Comparison of ENCODE assay signal across 8 cellular contexts in the genomic region with DNA sequence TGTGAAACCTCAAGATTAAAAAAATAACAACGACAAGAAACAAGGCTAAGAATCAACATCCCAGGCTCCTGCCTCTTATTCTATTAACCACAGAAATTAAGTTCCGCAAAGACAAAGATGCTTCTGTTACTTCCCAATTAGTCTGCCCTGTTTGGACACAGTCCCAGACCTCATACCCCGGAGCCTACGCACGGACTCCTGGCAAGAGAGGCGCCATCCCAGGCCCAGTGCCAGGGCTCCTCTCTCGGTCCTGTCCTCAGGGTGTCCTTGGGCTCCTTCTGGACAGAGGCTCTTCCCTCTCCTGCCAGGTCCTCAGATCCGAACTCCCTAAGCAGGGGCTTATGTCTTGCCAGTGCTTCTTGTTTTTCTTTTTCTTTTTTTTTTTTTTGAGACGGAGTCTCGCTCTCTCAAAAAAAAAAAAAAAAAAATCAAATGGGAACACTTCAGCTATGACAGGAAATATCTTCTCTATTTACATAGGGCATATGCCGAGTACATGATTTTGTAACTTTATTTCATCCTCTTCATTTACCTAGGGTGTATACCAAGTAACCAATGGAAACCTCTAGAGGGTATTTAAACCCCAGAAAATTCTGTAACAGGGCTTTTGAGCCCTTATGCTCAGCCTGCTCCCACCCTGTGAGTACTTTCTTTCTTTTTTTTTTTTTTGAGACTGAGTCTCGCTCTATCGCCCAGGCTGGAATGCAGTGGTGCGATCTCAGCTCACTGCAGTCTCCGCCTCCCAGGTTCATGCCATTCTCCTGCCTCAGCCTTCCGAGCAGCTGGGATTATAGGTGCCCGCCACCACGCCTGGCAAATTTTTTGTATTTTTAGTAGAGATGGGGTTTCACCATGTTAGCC. TPM values are rescaled to one million over a fixed set of nuclear protein-coding genes. Genes with fewer than 3 reads are reported as not detected.
DNase-seq lines count a peak whose midpoint lies in the region; ATAC-seq and TF ChIP-seq lines count a peak whose summit lies in the region.

No MANE protein-coding gene starts in this region.

- no peaks in the 10 kb centered on the region for H3K27me3 ChIP-seq in stomach

- no peak for TF ChIP-seq RAD21 in Ishikawa (IDR thresholded peaks at IDR 0.05; ENCODE audit: low read depth)

- no peak for TF ChIP-seq POLR2A in stomach (IDR thresholded peaks at IDR 0.05)

- TF ChIP-seq EP300 in Ishikawa (IDR thresholded peaks at IDR 0.05; ENCODE audit: borderline replicate concordance) (peak; percentile 51; the same call in 1 of the 2 replicates), stomach (IDR thresholded peaks at IDR 0.05) (no peak)

- WGBS in stomach, 5 donors, result 31 to 43% (median 33%) methylated on average over 17 to 18 of the region's 18 CpGs

- DNase-seq in amniotic stem cell (lab: John Stamatoyannopoulos, UW), result peak; percentile 42
- DNase-seq in hippocampal formation (lab: John Stamatoyannopoulos, UW), result peak; percentile 72 to 80
- DNase-seq in stomach, result peak; percentile 47
- DNase-seq in activated naive CD4-positive, alpha-beta T cell (lab: John Stamatoyannopoulos, UW), result no peak
- no peak for DNase-seq in stimulated activated CD4-positive, alpha-beta T cell treated with anti-CD3 and anti-CD28 coated beads, Interleukin-4, amount 100 ng/mL, for 24 hours
- no peak for DNase-seq in stimulated activated CD4-positive, alpha-beta T cell treated with anti-CD3 and anti-CD28 coated beads, Interleukin-12 subunit alpha, Interleukin-12 subunit beta, amount 100 ng/mL, for 4 hours

- peak overlapping the region in 3 of 5 donors; percentile 33 to 66 (median 39) for H3K27ac ChIP-seq in stomach

- H3K36me3 ChIP-seq in stomach, result no peaks in the 10 kb centered on the region

- intact Hi-C loops in stomach (cut with DNase I; ENCODE audit: low total_unique reads), result no loop called here

- no peak for TF ChIP-seq CTCF in stomach (IDR thresholded peaks at IDR 0.05)

- peak overlapping the region in 1 of 4 donors; percentile 5 for H3K4me3 ChIP-seq in stomach

- no peaks in the 10 kb centered on the region for H3K9me3 ChIP-seq in stomach

- ATAC-seq in GM18909 (IDR thresholded peaks at IDR 0.05; ENCODE audit: poor library complexity, unreplicated experiment), result no peak

- peaks cover 0 to 15% (median 13%) of the 10 kb centered on the region in 4 donors for H3K4me1 ChIP-seq in stomach

TF ChIP-seq in Ishikawa, 13 proteins besides CTCF, POLR2A, EP300 and RAD21:
- TF ChIP-seq FOXM1 (IDR thresholded peaks at IDR 0.05; ENCODE audit: borderline replicate concordance, low read depth) (no peak), USF1 (IDR thresholded peaks at IDR 0.05) (no peak), EGR1 (IDR thresholded peaks at IDR 0.05) (0 out of 2 replicates have a peak, but pooled peaks have one; percentile 17), CEBPB (IDR thresholded peaks at IDR 0.05) (peak; percentile 19; the same call in 1 of the 2 replicates), YY1 (IDR thresholded peaks at IDR 0.05; ENCODE audit: low read depth) (0 out of 2 replicates have a peak, but pooled peaks have one; percentile 12), CREB1 (IDR thresholded peaks at IDR 0.05; ENCODE audit: low read depth) (no peak), MAX (IDR thresholded peaks at IDR 0.05) (no peak), ZBTB7A (IDR thresholded peaks at IDR 0.05; ENCODE audit: low read depth) (no peak), TEAD4 (IDR thresholded peaks at IDR 0.05) (peak; percentile 92), NFIC (IDR thresholded peaks at IDR 0.05) (peak; percentile 95), TCF12 (IDR thresholded peaks at IDR 0.05; ENCODE audit: low read depth) (peak; percentile 20), TAF1 (IDR thresholded peaks at IDR 0.05; ENCODE audit: low read depth) (peak; percentile 2; the same call in 1 of the 2 replicates)
- TF ChIP-seq, protein P1, sequence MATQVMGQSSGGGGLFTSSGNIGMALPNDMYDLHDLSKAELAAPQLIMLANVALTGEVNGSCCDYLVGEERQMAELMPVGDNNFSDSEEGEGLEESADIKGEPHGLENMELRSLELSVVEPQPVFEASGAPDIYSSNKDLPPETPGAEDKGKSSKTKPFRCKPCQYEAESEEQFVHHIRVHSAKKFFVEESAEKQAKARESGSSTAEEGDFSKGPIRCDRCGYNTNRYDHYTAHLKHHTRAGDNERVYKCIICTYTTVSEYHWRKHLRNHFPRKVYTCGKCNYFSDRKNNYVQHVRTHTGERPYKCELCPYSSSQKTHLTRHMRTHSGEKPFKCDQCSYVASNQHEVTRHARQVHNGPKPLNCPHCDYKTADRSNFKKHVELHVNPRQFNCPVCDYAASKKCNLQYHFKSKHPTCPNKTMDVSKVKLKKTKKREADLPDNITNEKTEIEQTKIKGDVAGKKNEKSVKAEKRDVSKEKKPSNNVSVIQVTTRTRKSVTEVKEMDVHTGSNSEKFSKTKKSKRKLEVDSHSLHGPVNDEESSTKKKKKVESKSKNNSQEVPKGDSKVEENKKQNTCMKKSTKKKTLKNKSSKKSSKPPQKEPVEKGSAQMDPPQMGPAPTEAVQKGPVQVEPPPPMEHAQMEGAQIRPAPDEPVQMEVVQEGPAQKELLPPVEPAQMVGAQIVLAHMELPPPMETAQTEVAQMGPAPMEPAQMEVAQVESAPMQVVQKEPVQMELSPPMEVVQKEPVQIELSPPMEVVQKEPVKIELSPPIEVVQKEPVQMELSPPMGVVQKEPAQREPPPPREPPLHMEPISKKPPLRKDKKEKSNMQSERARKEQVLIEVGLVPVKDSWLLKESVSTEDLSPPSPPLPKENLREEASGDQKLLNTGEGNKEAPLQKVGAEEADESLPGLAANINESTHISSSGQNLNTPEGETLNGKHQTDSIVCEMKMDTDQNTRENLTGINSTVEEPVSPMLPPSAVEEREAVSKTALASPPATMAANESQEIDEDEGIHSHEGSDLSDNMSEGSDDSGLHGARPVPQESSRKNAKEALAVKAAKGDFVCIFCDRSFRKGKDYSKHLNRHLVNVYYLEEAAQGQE (IDR thresholded peaks at IDR 0.05; ENCODE audit: low read depth), result no peak

RNA-seq across cellular contexts. Expression of gene ENO1, which starts 11.7 kb away (rescaled TPM):
- 100 to 1,000 TPM; 206 to 463 (median 362) TPM for total RNA-seq in stomach
- polyA plus RNA-seq in stomach, result 100 to 1,000 TPM; 271 to 577 (median 338) TPM

RNA-seq across cellular contexts. Expression of gene CA6, which starts 55.5 kb away (rescaled TPM):
- total RNA-seq in stomach, result not detected
- polyA plus RNA-seq in stomach, result not detected

Comparison
In these comparisons a context has a peak if more than half of its experiments do, and no peak if none do; other contexts are left out.
1. DNase-seq: peak in amniotic stem cell (single experiment), hippocampal formation (2 of 2) and stomach (single experiment); none in activated naive CD4-positive, alpha-beta T cell (0 of 4), stimulated activated CD4-positive, alpha-beta T cell treated with anti-CD3 and anti-CD28 coated beads, Interleukin-4, amount 100 ng/mL, for 24 hours (single experiment) and stimulated activated CD4-positive, alpha-beta T cell treated with anti-CD3 and anti-CD28 coated beads, Interleukin-12 subunit alpha, Interleukin-12 subunit beta, amount 100 ng/mL, for 4 hours (single experiment).